In the genomic region with DNA sequence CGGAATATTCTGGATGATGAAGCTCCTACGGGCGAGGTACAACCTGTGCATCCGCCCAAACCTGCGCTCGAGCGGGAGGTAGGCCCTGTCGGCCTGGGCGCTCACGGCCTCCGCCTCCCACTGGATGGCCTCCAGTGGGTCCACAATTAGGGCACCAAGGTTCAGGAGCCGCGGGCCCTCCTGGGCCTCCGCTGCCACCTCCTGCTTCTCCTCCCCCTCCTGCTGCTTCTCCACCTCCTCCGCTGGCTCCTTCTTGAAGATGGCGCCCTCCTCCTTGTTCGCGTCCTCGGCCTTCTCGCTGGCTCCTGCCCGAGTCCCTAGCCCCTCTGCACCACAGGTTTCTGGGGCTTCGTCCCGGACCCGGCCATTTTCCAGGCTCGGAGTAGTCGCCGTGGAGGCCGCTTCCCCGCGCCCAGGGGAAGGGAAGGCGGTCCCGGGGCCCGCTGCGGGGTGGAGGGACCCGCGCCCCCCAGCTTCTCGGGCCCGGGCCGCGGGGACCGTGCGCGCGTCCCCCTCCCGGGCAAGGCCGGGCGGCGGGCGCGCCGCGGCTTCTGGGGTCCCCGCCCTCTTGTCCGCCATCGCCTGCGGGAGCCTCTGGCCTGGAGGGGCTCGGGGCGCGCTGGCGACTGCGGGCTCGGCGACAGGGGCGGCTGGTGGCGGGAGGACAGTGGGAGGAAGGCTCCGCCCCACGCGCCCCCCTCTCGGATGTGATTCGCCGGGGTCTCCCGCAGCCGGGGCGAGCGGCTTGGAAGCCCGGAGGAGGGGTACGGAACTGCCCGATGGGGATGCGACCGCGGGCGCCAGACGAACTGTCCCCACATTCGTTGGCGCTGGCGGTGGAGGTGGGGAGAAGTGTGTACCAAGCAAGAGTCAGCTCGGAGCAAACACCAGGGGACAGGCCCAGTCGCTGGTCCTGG, we compare ENCODE assay signal across 9 cellular contexts. TPM values are rescaled to one million over a fixed set of nuclear protein-coding genes. Genes with fewer than 3 reads are reported as not detected.
DNase-seq lines count a peak whose midpoint lies in the region; ATAC-seq, FAIRE-seq and TF ChIP-seq lines count a peak whose summit lies in the region.
"Had no signal": no experiment of that assay in that cellular context is flagged by ENCODE, and none has a peak within 500 bp of the region (broad histone marks: within the 10 kb centered on the region; RNA-seq: fewer than 3 reads in every experiment).

No MANE protein-coding gene starts in this region.

- H3K36me3 ChIP-seq in ES-I3 (ENCODE audit: insufficient read depth, low read length), result 0 out of 2 replicates have a peak, but pooled peaks cover under 1% of the 10 kb centered on the region
- peaks cover 1% of the 10 kb centered on the region; the same call in 1 of the 2 replicates for H3K36me3 ChIP-seq in Panc1 (ENCODE audit: control insufficient read depth, insufficient read depth, low read length)
- peaks cover 0 to under 1% of the 10 kb centered on the region in 2 donors for H3K36me3 ChIP-seq in prostate gland

- H3K4me1 ChIP-seq in ES-I3 (ENCODE audit: insufficient read depth, low read length) (no peaks in the 10 kb centered on the region), Panc1 (ENCODE audit: control insufficient read depth, insufficient read depth, low read length) (peaks cover 9% of the 10 kb centered on the region; the same call in 1 of the 2 replicates), right cardiac atrium (ENCODE audit: control insufficient read depth, insufficient read depth, low read length) (peaks cover 12% of the 10 kb centered on the region), prostate gland (replicated peaks) (peaks cover 6% of the 10 kb centered on the region)

- DNase-seq in Panc1 (ENCODE audit: low read depth, low spot score), result no peak
- peak in 37 of 56 donors; percentile 11 to 72 (median 37) for DNase-seq in amygdala (lab: John Stamatoyannopoulos, UW)
- peak; percentile 60 to 83 (median 77) for DNase-seq in right cardiac atrium
- DNase-seq in prostate gland (ENCODE audit: low spot score), result peak; percentile 65
- DNase-seq in foreskin melanocyte, result no peak
- no peak for DNase-seq in RCC 7860 (ENCODE audit: low spot score)

- peak; percentile 31 for TF ChIP-seq POLR2A in prostate gland (IDR thresholded peaks at IDR 0.05)

- CTCF ChIA-PET in Panc1 (lab: Charles Lee), result no interaction called here

- H3K9me3 ChIP-seq in ES-I3 (ENCODE audit: control insufficient read depth, insufficient read depth, low read length), result no peaks in the 10 kb centered on the region
- no peaks in the 10 kb centered on the region for H3K9me3 ChIP-seq in Panc1 (ENCODE audit: control insufficient read depth, insufficient read depth, low read depth, low read length)
- no peaks in the 10 kb centered on the region for H3K9me3 ChIP-seq in right cardiac atrium (ENCODE audit: control insufficient read depth, low read length)
- H3K9me3 ChIP-seq in prostate gland, result no peaks in the 10 kb centered on the region

- no peak for FAIRE-seq in RCC 7860 (lab: Jason Lieb, UNC)

- in situ Hi-C loops in Panc1 (cut with HindIII; ENCODE audit: low pct_unique_long_range_greater_than_20kb, low sequenced_read_pairs), result no loop called here

- H3K4me3 ChIP-seq in Panc1 (ENCODE audit: low read depth in 2 of 2, low read length in 2 of 2), result peak overlapping the region; percentile 42 to 48
- peak overlapping the region; percentile 71 for H3K4me3 ChIP-seq in right cardiac atrium (ENCODE audit: low read length)
- H3K4me3 ChIP-seq in prostate gland, result peak overlapping the region; percentile 55 to 83

- peak overlapping the region; percentile 58 for H3K27ac ChIP-seq in Panc1 (ENCODE audit: low read length)
- peak overlapping the region; percentile 13 for H3K27ac ChIP-seq in right cardiac atrium (ENCODE audit: low read length)
- H3K27ac ChIP-seq in prostate gland, result peak overlapping the region; percentile 91 to 92
- H3K27ac ChIP-seq: KMS-11 had no signal

- BruUV-seq in Panc1 (replicated peaks; lab: Mats Ljungman, UMichigan), result no TSS peak

- POLR2A ChIA-PET in Panc1 (lab: Charles Lee), result interaction anchor here (0.5 kb wide), 1 partner anchor 237 kb away, joined by 6 read pairs; no protein-coding TSS in a partner anchor

- H3K27me3 ChIP-seq in Panc1 (ENCODE audit: control insufficient read depth, insufficient read depth, low read length) (no peaks in the 10 kb centered on the region), right cardiac atrium (ENCODE audit: control insufficient read depth, insufficient read depth) (no peaks in the 10 kb centered on the region), prostate gland (replicated peaks; ENCODE audit: insufficient read depth) (no peaks in the 10 kb centered on the region)

- WGBS in right cardiac atrium, result 5% methylated on average over 86 of the region's 88 CpGs
- WGBS in prostate gland, result 6% methylated on average over 54 of the region's 88 CpGs

- H3K9ac ChIP-seq in ES-I3 (ENCODE audit: low read depth, low read length), result peak overlapping the region; percentile 84
- H3K9ac ChIP-seq: KMS-11 had no signal

- TF ChIP-seq CTCF in Panc1 (IDR thresholded peaks at IDR 0.05), result no peak
- peak in 2 of 4 experiments; percentile 19 to 22 for TF ChIP-seq CTCF in prostate gland (IDR thresholded peaks at IDR 0.05)

- ATAC-seq in Panc1 (peak; percentile 69), right cardiac atrium (peak; percentile 53 to 57), GM21723 (IDR thresholded peaks at IDR 0.05; ENCODE audit: unreplicated experiment) (no peak)

- intact Hi-C loops in Panc1 (cut with micrococcal nuclease; ENCODE audit: unreplicated experiment), result loop anchor here (10.0 kb wide), 1 partner anchor 555 kb away; the partner anchor contains the start of gene COX4I2
- intact Hi-C loops in right cardiac atrium (cut with DNase I), result no loop called here
- intact Hi-C loops in prostate gland (cut with DNase I), result no loop called here

RNA-seq across cellular contexts. Expression of gene PLAGL2, which starts 17.6 kb away (rescaled TPM):
- total RNA-seq in Panc1 (2021; ENCODE audit: unreplicated experiment) (40.6 TPM), right cardiac atrium (1 to 10 TPM; 6.3 to 7.8 (median 6.8) TPM), prostate gland (10 to 100 TPM; 11.2 to 17.4 TPM)
- 18.8 TPM for polyA plus RNA-seq in Panc1 (2012; ENCODE audit: insufficient read length)
- polyA plus RNA-seq in right cardiac atrium, result 4.1 TPM

RNA-seq across cellular contexts. Expression of gene POFUT1, which starts 17.7 kb away (rescaled TPM):
- total RNA-seq in Panc1 (2021; ENCODE audit: unreplicated experiment) (138 TPM), right cardiac atrium (10 to 100 TPM; 27.3 to 29.3 (median 28.0) TPM), prostate gland (10 to 100 TPM; 33.2 to 44.3 TPM)
- 109 TPM for polyA plus RNA-seq in Panc1 (2012; ENCODE audit: insufficient read length)
- polyA plus RNA-seq in right cardiac atrium, result 16.6 TPM

Comparison
In these comparisons a context has a peak if more than half of its experiments do, and no peak if none do; other contexts are left out.
1. DNase-seq: peak in amygdala (37 of 56), right cardiac atrium (3 of 3) and prostate gland (single experiment); none in Panc1 (single experiment), foreskin melanocyte (single experiment) and RCC 7860 (single experiment).
2. H3K27ac ChIP-seq: peak in every context shown above with its lines; median percentile 92 in prostate gland; 58 in Panc1; 13 in right cardiac atrium.
3. Peak in every context shown above with its lines, with median percentiles within 50 percentile points of each other: H3K4me3 ChIP-seq.